In genomic region chr10:21278491-21279216, GRCh38 we compare ENCODE assay signal across 8 cellular contexts.
DNase-seq lines count a peak whose midpoint lies in the region; ATAC-seq and TF ChIP-seq lines count a peak whose summit lies in the region.

No MANE protein-coding gene starts in this region.

- ATAC-seq in GM21367 (IDR thresholded peaks at IDR 0.05; ENCODE audit: unreplicated experiment) = peak; percentile 90
- peak; percentile 81 to 86 for ATAC-seq in activated T-cell treated with anti-CD3 and anti-CD28 coated beads, Interleukin-2, amount 50 U/mL, for 72 hours (replicated peaks in 1 of 2)

- H3K27ac Mint-ChIP-seq in activated T-cell treated with anti-CD3 and anti-CD28 coated beads, Interleukin-2, amount 50 U/mL, for 72 hours = no peak overlapping the region

- H3K9me2 ChIP-seq in PC-9 (ENCODE audit: insufficient read depth) = no peaks in the 10 kb centered on the region

- peak; percentile 67 for DNase-seq in DMS114 treated with DMSO at 0.1 percent for 48 hours (lab: John Stamatoyannopoulos, UW; ENCODE audit: unreplicated experiment)
- peak; percentile 59 for DNase-seq in HS-27A (ENCODE audit: low read depth)
- DNase-seq in PC-9 = peak; percentile 71 to 90
- DNase-seq in activated T-cell treated with anti-CD3 and anti-CD28 coated beads, Interleukin-2, amount 50 U/mL, for 72 hours = peak; percentile 80 to 84
- peak; percentile 94 for DNase-seq in fibroblast of villous mesenchyme (ENCODE audit: low read depth)
- peak; percentile 87 for DNase-seq in osteoblast (ENCODE audit: insufficient read length, low spot score, missing footprints)
- DNase-seq in transverse colon = peak; percentile 88

- 0 out of 2 replicates have a peak overlapping the region, but pooled peaks have one; percentile 25 for H3K27ac ChIP-seq in PC-9
- H3K27ac ChIP-seq in osteoblast (ENCODE audit: low read depth, low read length) = no peak overlapping the region
- H3K27ac ChIP-seq in transverse colon = no peak overlapping the region

- H3K79me2 ChIP-seq in PC-9 (ENCODE audit: low read depth) (no peaks in the 10 kb centered on the region), osteoblast (ENCODE audit: insufficient read depth, low read length) (no peaks in the 10 kb centered on the region)

- TF ChIP-seq EP300 in transverse colon (IDR thresholded peaks at IDR 0.05; ENCODE audit: low read depth) = no peak

- CTCF ChIA-PET in PC-9 (lab: Charles Lee) = interaction anchor here (0.5 to 1.0 kb wide), 5 partner anchors 41 to 217 kb away, joined by 3 to 11 read pairs (median 4); no protein-coding TSS in a partner anchor

- POLR2A ChIA-PET in PC-9 (lab: Charles Lee; ENCODE audit: unreplicated experiment) = interaction anchor here (0.5 to 0.7 kb wide), 5 partner anchors 57 to 489 kb away, joined by 3 to 13 read pairs (median 6); no protein-coding TSS in a partner anchor

- H3K27me3 Mint-ChIP-seq in activated T-cell treated with anti-CD3 and anti-CD28 coated beads, Interleukin-2, amount 50 U/mL, for 72 hours (ENCODE audit: low read depth) = peaks cover 7% of the 10 kb centered on the region

- H3K27me3 ChIP-seq in PC-9 (ENCODE audit: insufficient read depth, low read depth) (no peaks in the 10 kb centered on the region), osteoblast (ENCODE audit: insufficient read depth, low read length) (no peaks in the 10 kb centered on the region), transverse colon (no peaks in the 10 kb centered on the region)

- intact Hi-C loops in PC-9 (cut with micrococcal nuclease; ENCODE audit: unreplicated experiment) (loop anchor here (1.0 to 10.0 kb wide), 8 partner anchors 58 to 1706 kb away; no protein-coding TSS in a partner anchor), transverse colon (cut with DNase I; ENCODE audit: low total_unique reads) (no loop called here)

- no peaks in the 10 kb centered on the region for H3K36me3 Mint-ChIP-seq in activated T-cell treated with anti-CD3 and anti-CD28 coated beads, Interleukin-2, amount 50 U/mL, for 72 hours (ENCODE audit: insufficient read depth in 2 of 2)

- H3K36me3 ChIP-seq in PC-9 (ENCODE audit: low read depth) (no peaks in the 10 kb centered on the region), osteoblast (ENCODE audit: insufficient read depth, low read length) (no peaks in the 10 kb centered on the region), transverse colon (no peaks in the 10 kb centered on the region)

- no peak for TF ChIP-seq POLR2A in transverse colon (IDR thresholded peaks at IDR 0.05)

- H2AFZ ChIP-seq in PC-9 (no peak overlapping the region), osteoblast (ENCODE audit: low read length) (peak overlapping the region; percentile 36)

- H3K4me2 ChIP-seq in PC-9 = peak overlapping the region; percentile 23; the same call in 1 of the 2 replicates
- H3K4me2 ChIP-seq in osteoblast (ENCODE audit: insufficient read depth, low read length) = no peak overlapping the region

- no peak overlapping the region for H3K4me3 Mint-ChIP-seq in activated T-cell treated with anti-CD3 and anti-CD28 coated beads, Interleukin-2, amount 50 U/mL, for 72 hours

- TF ChIP-seq CTCF in PC-9 (conservative IDR thresholded peaks at IDR 0.05) (peak; percentile 89), fibroblast of villous mesenchyme (IDR thresholded peaks at IDR 0.05; ENCODE audit: insufficient read depth, low read depth, low read length) (peak; percentile 85), osteoblast (IDR thresholded peaks at IDR 0.05; ENCODE audit: extremely low read depth, low read depth, low read length) (peak; percentile 85), transverse colon (IDR thresholded peaks at IDR 0.05) (peak; percentile 57 to 73 (median 65))

- no peaks in the 10 kb centered on the region for H4K20me1 ChIP-seq in PC-9 (ENCODE audit: insufficient read depth)
- H4K20me1 ChIP-seq in osteoblast (ENCODE audit: insufficient read depth, low read length) = no peaks in the 10 kb centered on the region

- H3K9me3 Mint-ChIP-seq in activated T-cell treated with anti-CD3 and anti-CD28 coated beads, Interleukin-2, amount 50 U/mL, for 72 hours = no peaks in the 10 kb centered on the region

- in situ Hi-C loops in transverse colon (cut with MboI; ENCODE audit: low pct_ligation_motif_present in 1 of 4, low pct_unique_long_range_greater_than_20kb in 1 of 4, low sequenced_read_pairs in 3 of 4) = loop anchor here in 2 of 4 donors (10.0 to 25.0 kb wide), 3 partner anchors 204 to 459 kb away; no protein-coding TSS in a partner anchor

- H3K4me3 ChIP-seq in PC-9 (no peak overlapping the region), fibroblast of villous mesenchyme (ENCODE audit: low read depth, low read length) (no peak overlapping the region), osteoblast (ENCODE audit: insufficient read depth, low read length) (no peak overlapping the region), transverse colon (no peak overlapping the region)

- no peaks in the 10 kb centered on the region for H3K4me1 Mint-ChIP-seq in activated T-cell treated with anti-CD3 and anti-CD28 coated beads, Interleukin-2, amount 50 U/mL, for 72 hours (ENCODE audit: low read depth)

- WGBS in transverse colon (ENCODE audit: low coverage in 1 of 2), 2 donors = 42 to 81% methylated on average over 2 to 8 of the region's 8 CpGs

- BruUV-seq in PC-9 (replicated peaks; lab: Mats Ljungman, UMichigan) = no TSS peak

- peaks cover 3% of the 10 kb centered on the region; the same call in 1 of the 2 replicates for H3F3A ChIP-seq in PC-9 (ENCODE audit: insufficient read depth, low read depth)

- H3K4me1 ChIP-seq in PC-9 (replicated peaks; ENCODE audit: insufficient read depth) = peaks cover 20% of the 10 kb centered on the region
- peaks cover 4% of the 10 kb centered on the region for H3K4me1 ChIP-seq in osteoblast (ENCODE audit: insufficient read depth, low read length)
- H3K4me1 ChIP-seq in transverse colon = no peaks in the 10 kb centered on the region

- H3K9me3 ChIP-seq in PC-9 (ENCODE audit: insufficient read depth, low read depth) (no peaks in the 10 kb centered on the region), osteoblast (ENCODE audit: low read depth, low read length) (no peaks in the 10 kb centered on the region), transverse colon (no peaks in the 10 kb centered on the region)
